ENCODE assay signal across 8 cellular contexts in the genomic region with DNA sequence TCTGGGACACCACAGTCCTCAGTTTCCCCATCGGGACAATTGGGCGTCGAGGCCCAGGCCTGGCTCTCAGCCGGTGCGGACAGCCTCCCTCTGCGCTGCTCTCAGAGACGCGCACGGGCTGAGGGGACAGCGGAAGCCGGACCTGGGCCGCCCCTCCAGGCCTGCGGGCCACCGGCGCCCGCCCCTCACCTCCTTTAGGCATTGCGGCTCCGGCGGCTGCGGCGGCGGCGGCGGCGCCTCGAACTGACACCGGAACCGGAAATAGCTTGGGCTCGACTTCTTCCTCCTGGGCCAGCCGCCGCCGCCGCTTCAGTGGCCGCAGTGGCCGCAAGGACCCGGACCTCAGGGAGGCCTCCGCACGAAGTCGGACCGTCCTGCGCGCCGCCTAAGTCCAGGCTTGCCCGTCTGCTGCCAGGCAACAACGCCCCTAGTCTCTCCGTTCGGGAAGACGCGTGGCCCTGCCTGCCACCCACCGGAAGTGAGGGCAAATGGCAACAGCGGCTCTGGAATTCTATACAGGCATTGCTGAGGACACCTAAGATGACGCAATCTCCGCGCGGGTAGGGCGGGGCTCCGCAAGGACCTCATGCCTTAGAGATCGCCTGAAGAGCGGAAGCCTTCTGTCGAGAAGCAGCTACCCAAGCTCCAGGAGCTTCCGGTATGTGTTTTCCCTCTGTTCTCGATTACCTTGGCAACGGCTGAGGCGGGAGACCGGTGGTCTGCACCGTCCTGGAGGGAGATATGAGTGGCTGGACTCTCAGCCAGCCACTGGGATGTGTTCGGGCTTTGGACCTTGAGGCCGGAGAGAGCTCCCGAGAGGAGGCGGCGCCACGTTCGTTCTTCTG. TPM values are rescaled to one million over a fixed set of nuclear protein-coding genes. Genes with fewer than 3 reads are reported as not detected.
DNase-seq lines count a peak whose midpoint lies in the region; ATAC-seq, FAIRE-seq and TF ChIP-seq lines count a peak whose summit lies in the region.

A gene (plus strand): TSS at position 623 of the 845 bp plus-strand sequence. CDS start 2,124 bp downstream, outside the sequence.
A gene with protein sequence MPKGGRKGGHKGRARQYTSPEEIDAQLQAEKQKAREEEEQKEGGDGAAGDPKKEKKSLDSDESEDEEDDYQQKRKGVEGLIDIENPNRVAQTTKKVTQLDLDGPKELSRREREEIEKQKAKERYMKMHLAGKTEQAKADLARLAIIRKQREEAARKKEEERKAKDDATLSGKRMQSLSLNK (minus strand): TSS at position 251 of the 845 bp plus-strand sequence. CDS start 49 bp downstream, at position 202.

- H3K4me3 ChIP-seq in OCI-LY7 (ENCODE audit: low read depth, low read length, poor library complexity, severe bottlenecking): peak within 1 kb of the TSS; percentile 92
- H3K4me3 ChIP-seq in epithelial cell of esophagus (ENCODE audit: low read length): peak within 1 kb of the TSS; percentile 89
- peak within 1 kb of the TSS; percentile 97 for H3K4me3 ChIP-seq in mucosa of descending colon

- POLR2A ChIA-PET in OCI-LY7 (lab: Charles Lee): interaction anchor here (0.5 to 2.7 kb wide), 14 partner anchors 10 to 404 kb away, joined by 3 to 11 read pairs (median 4); a partner anchor contains a TSS

- H3K36me3 ChIP-seq in OCI-LY7 (ENCODE audit: insufficient read depth, low read length): peaks cover 55% of the 10 kb centered on the region
- peaks cover 15% of the 10 kb centered on the region for H3K36me3 ChIP-seq in mucosa of descending colon (ENCODE audit: low read depth)

- TF ChIP-seq CTCF in D721Med (IDR thresholded peaks at IDR 0.05; ENCODE audit: insufficient read depth, missing control alignments) (no peak), OCI-LY7 (conservative IDR thresholded peaks at IDR 0.05; ENCODE audit: low read length) (no peak), epithelial cell of esophagus (IDR thresholded peaks at IDR 0.05; ENCODE audit: insufficient read depth, low read depth, low read length, missing control alignments) (no peak), mucosa of descending colon (IDR thresholded peaks at IDR 0.05) (no peak)

- DNase-seq in D721Med (ENCODE audit: insufficient read length, low spot score) (peak; percentile 93), HuH-7.5 (ENCODE audit: low spot score) (peak; percentile 96), OCI-LY7 (ENCODE audit: low spot score) (peak; percentile 95), activated T-cell treated with anti-CD3 and anti-CD28 coated beads for 24 hours (ENCODE audit: low read depth) (peak; percentile 92), epithelial cell of esophagus (ENCODE audit: low read depth) (peak; percentile 94), mucosa of descending colon (peak; percentile 93 to 96 (median 94))
- peak; percentile 83 for DNase-seq in stimulated activated CD8-positive, alpha-beta memory T cell treated with anti-CD3 and anti-CD28 coated beads, Interleukin-4, amount 100 ng/mL, for 24 hours (ENCODE audit: low read depth)

- CTCF ChIA-PET in OCI-LY7 (lab: Charles Lee; ENCODE audit: unreplicated experiment): interaction anchor here (0.6 to 1.2 kb wide), 2 partner anchors 21 to 82 kb away, joined by 3 read pairs; no protein-coding TSS in a partner anchor

- peak within 1 kb of the TSS; percentile 95 for H3K4me2 ChIP-seq in OCI-LY7 (ENCODE audit: low read length)

- FAIRE-seq in D721Med (lab: Jason Lieb, UNC): no peak

- no TSS peak for BruUV-seq in OCI-LY7 (replicated peaks; lab: Mats Ljungman, UMichigan)

- peaks cover 22% of the 10 kb centered on the region; the same call in 1 of the 2 replicates for H4K20me1 ChIP-seq in OCI-LY7 (ENCODE audit: insufficient read depth, low read length)

- no peaks in the 10 kb centered on the region for H3K9me3 ChIP-seq in OCI-LY7 (ENCODE audit: low read length)
- no peaks in the 10 kb centered on the region for H3K9me3 ChIP-seq in mucosa of descending colon

- peak; percentile 58 for ATAC-seq in GM21526 (IDR thresholded peaks at IDR 0.05; ENCODE audit: low FRiP score, unreplicated experiment)
- peak; percentile 96 for ATAC-seq in mucosa of descending colon

- H3K27ac ChIP-seq in OCI-LY7 (ENCODE audit: low read depth, low read length, poor library complexity, severe bottlenecking): peak within 1 kb of the TSS; percentile 69

- peaks cover 67% of the 10 kb centered on the region for H3K79me2 ChIP-seq in OCI-LY7 (ENCODE audit: insufficient read depth, low read depth, low read length)

- intact Hi-C loops in OCI-LY7 (cut with micrococcal nuclease; ENCODE audit: unreplicated experiment): loop anchor here (1.0 to 5.0 kb wide), 3 partner anchors 28 to 36 kb away; a partner anchor contains a TSS
- intact Hi-C loops in mucosa of descending colon (cut with DNase I, micrococcal nuclease): no loop called here

- peak within 1 kb of the TSS; percentile 30; the same call in 1 of the 2 replicates for H2AFZ ChIP-seq in OCI-LY7 (ENCODE audit: low read length)

- H3K4me1 ChIP-seq in OCI-LY7 (ENCODE audit: insufficient read depth, low read length, poor library complexity, severe bottlenecking): peaks cover 32% of the 10 kb centered on the region
- peaks cover 26% of the 10 kb centered on the region for H3K4me1 ChIP-seq in mucosa of descending colon (ENCODE audit: low read depth)

- no peaks in the 10 kb centered on the region for H3K9me2 ChIP-seq in OCI-LY7 (ENCODE audit: insufficient read depth, low read length)

RNA-seq across cellular contexts. Expression of the first gene that starts in this region (rescaled TPM):
- total RNA-seq in OCI-LY7 (2014; rRNA removed; shearing (Covaris generic)): 104 and 118 TPM in 2 replicates
- total RNA-seq in OCI-LY7 (2022) (100 and 114 TPM in 2 replicates), mucosa of descending colon (10 to 100 TPM; 67.3 to 79.5 (median 76.7) TPM)

RNA-seq across cellular contexts. Expression of the second gene that starts in this region (rescaled TPM):
- 33.7 and 50.0 TPM in 2 replicates for total RNA-seq in OCI-LY7 (2014; rRNA removed; shearing (Covaris generic))
- 132 and 135 TPM in 2 replicates for total RNA-seq in OCI-LY7 (2022)
- total RNA-seq in mucosa of descending colon: 10 to 100 TPM; 72.8 to 90.9 (median 90.7) TPM

Comparison
In these comparisons a context has a peak if more than half of its experiments do, and no peak if none do; other contexts are left out.
1. Peak in every context shown above with its lines: DNase-seq, ATAC-seq, H3K4me3 ChIP-seq and H3K27ac ChIP-seq.